Comparison of ENCODE assay signal across 1 cellular context in the genomic region with DNA sequence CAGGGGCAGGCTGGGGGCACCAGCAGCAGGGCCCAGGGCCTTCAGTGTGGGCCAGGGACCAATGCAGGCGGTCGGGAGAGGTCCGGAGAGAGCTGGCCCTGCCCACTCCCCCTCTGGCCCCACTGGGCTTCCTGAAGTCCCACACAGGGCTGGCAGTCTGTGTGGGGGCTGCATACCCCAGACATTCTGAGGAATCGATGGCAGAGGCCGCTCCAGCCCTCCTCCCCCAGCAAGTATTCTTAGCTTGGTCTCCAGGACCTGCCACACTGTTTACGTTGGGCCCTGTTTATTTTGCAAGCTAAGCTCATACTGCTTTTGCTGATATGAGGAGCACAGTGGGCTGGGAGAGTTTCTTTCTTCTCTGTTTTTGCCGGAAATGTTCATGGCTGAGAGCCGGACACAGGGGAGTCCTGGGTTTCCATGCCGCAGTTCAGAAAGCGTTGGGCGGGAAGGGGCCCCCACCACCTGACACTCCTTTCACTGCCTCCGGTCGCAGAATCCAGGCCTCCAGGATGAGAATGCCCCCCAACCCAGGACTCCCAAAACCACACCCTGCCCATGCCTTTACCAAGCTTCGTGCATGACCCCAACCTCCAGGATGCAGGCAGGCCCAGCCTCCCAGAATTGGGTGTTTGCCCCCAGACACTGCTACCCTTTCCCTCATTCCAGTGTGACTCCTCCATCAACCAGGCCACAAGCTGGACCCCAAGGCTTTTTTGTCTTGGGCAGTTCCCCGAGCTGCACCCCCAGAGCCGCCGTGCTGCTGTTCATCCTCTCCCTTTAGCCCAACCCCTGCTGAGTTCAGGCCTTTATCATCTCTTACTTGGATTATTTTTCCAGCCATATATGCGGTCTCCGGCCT.
TF ChIP-seq lines count a peak whose summit lies in the region.

No MANE protein-coding gene starts in this region.

TF ChIP-seq in HepG2, 621 proteins besides CTCF, POLR2A, EP300 and RAD21 (continued from another document and continues in another):
- TF ChIP-seq ZNF768 (CRISPR knock-in tag; IDR thresholded peaks at IDR 0.05), result 0 out of 2 replicates have a peak, but pooled peaks have one; percentile 10
- no peak for TF ChIP-seq NFE2L2 (IDR thresholded peaks at IDR 0.05; ENCODE audit: low read length)
- no peak for TF ChIP-seq ZKSCAN1 (IDR thresholded peaks at IDR 0.05; ENCODE audit: low read length)
- TF ChIP-seq CHD4 (IDR thresholded peaks at IDR 0.05; ENCODE audit: borderline replicate concordance, low read length), result no peak
- 0 out of 2 replicates have a peak, but pooled peaks have one; percentile 26 for TF ChIP-seq HNRNPL (IDR thresholded peaks at IDR 0.05; ENCODE audit: low read depth, low read length)
- no peak for TF ChIP-seq ZNF234 (CRISPR knock-in tag; conservative IDR thresholded peaks at IDR 0.05)
- TF ChIP-seq DPF2 (CRISPR knock-in tag; IDR thresholded peaks at IDR 0.05; ENCODE audit: borderline replicate concordance, low read depth), result no peak
- peak; percentile 57; the same call in 1 of the 2 replicates for TF ChIP-seq KDM5B (CRISPR knock-in tag; IDR thresholded peaks at IDR 0.05; ENCODE audit: borderline replicate concordance)
- TF ChIP-seq PAWR (CRISPR knock-in tag; IDR thresholded peaks at IDR 0.05; ENCODE audit: borderline replicate concordance), result no peak
- no peak for TF ChIP-seq ZNF720 (CRISPR knock-in tag; IDR thresholded peaks at IDR 0.05)
- TF ChIP-seq, protein P1, sequence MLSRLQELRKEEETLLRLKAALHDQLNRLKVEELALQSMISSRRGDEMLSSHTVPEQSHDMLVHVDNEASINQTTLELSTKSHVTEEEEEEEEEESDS (CRISPR knock-in tag; IDR thresholded peaks at IDR 0.05; ENCODE audit: borderline replicate concordance), result no peak
- TF ChIP-seq ZNF101 (CRISPR knock-in tag; IDR thresholded peaks at IDR 0.05; ENCODE audit: borderline replicate concordance, low read depth), result no peak
- TF ChIP-seq, protein P2, sequence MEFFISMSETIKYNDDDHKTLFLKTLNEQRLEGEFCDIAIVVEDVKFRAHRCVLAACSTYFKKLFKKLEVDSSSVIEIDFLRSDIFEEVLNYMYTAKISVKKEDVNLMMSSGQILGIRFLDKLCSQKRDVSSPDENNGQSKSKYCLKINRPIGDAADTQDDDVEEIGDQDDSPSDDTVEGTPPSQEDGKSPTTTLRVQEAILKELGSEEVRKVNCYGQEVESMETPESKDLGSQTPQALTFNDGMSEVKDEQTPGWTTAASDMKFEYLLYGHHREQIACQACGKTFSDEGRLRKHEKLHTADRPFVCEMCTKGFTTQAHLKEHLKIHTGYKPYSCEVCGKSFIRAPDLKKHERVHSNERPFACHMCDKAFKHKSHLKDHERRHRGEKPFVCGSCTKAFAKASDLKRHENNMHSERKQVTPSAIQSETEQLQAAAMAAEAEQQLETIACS (CRISPR knock-in tag; IDR thresholded peaks at IDR 0.05), result no peak
- TF ChIP-seq, protein P3, sequence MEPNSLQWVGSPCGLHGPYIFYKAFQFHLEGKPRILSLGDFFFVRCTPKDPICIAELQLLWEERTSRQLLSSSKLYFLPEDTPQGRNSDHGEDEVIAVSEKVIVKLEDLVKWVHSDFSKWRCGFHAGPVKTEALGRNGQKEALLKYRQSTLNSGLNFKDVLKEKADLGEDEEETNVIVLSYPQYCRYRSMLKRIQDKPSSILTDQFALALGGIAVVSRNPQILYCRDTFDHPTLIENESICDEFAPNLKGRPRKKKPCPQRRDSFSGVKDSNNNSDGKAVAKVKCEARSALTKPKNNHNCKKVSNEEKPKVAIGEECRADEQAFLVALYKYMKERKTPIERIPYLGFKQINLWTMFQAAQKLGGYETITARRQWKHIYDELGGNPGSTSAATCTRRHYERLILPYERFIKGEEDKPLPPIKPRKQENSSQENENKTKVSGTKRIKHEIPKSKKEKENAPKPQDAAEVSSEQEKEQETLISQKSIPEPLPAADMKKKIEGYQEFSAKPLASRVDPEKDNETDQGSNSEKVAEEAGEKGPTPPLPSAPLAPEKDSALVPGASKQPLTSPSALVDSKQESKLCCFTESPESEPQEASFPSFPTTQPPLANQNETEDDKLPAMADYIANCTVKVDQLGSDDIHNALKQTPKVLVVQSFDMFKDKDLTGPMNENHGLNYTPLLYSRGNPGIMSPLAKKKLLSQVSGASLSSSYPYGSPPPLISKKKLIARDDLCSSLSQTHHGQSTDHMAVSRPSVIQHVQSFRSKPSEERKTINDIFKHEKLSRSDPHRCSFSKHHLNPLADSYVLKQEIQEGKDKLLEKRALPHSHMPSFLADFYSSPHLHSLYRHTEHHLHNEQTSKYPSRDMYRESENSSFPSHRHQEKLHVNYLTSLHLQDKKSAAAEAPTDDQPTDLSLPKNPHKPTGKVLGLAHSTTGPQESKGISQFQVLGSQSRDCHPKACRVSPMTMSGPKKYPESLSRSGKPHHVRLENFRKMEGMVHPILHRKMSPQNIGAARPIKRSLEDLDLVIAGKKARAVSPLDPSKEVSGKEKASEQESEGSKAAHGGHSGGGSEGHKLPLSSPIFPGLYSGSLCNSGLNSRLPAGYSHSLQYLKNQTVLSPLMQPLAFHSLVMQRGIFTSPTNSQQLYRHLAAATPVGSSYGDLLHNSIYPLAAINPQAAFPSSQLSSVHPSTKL (CRISPR knock-in tag; IDR thresholded peaks at IDR 0.05), result 0 out of 2 replicates have a peak, but pooled peaks have one; percentile 16
- TF ChIP-seq PHB2 (IDR thresholded peaks at IDR 0.05; ENCODE audit: partially characterized antibody), result no peak
- TF ChIP-seq, protein P4, sequence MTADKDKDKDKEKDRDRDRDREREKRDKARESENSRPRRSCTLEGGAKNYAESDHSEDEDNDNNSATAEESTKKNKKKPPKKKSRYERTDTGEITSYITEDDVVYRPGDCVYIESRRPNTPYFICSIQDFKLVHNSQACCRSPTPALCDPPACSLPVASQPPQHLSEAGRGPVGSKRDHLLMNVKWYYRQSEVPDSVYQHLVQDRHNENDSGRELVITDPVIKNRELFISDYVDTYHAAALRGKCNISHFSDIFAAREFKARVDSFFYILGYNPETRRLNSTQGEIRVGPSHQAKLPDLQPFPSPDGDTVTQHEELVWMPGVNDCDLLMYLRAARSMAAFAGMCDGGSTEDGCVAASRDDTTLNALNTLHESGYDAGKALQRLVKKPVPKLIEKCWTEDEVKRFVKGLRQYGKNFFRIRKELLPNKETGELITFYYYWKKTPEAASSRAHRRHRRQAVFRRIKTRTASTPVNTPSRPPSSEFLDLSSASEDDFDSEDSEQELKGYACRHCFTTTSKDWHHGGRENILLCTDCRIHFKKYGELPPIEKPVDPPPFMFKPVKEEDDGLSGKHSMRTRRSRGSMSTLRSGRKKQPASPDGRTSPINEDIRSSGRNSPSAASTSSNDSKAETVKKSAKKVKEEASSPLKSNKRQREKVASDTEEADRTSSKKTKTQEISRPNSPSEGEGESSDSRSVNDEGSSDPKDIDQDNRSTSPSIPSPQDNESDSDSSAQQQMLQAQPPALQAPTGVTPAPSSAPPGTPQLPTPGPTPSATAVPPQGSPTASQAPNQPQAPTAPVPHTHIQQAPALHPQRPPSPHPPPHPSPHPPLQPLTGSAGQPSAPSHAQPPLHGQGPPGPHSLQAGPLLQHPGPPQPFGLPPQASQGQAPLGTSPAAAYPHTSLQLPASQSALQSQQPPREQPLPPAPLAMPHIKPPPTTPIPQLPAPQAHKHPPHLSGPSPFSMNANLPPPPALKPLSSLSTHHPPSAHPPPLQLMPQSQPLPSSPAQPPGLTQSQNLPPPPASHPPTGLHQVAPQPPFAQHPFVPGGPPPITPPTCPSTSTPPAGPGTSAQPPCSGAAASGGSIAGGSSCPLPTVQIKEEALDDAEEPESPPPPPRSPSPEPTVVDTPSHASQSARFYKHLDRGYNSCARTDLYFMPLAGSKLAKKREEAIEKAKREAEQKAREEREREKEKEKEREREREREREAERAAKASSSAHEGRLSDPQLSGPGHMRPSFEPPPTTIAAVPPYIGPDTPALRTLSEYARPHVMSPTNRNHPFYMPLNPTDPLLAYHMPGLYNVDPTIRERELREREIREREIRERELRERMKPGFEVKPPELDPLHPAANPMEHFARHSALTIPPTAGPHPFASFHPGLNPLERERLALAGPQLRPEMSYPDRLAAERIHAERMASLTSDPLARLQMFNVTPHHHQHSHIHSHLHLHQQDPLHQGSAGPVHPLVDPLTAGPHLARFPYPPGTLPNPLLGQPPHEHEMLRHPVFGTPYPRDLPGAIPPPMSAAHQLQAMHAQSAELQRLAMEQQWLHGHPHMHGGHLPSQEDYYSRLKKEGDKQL (CRISPR knock-in tag; IDR thresholded peaks at IDR 0.05; ENCODE audit: low read depth), result no peak
- TF ChIP-seq ZNF564 (CRISPR knock-in tag; IDR thresholded peaks at IDR 0.05), result no peak
- TF ChIP-seq, protein P5, sequence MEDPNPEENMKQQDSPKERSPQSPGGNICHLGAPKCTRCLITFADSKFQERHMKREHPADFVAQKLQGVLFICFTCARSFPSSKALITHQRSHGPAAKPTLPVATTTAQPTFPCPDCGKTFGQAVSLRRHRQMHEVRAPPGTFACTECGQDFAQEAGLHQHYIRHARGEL (CRISPR knock-in tag; IDR thresholded peaks at IDR 0.05), result no peak
- TF ChIP-seq, protein P6, sequence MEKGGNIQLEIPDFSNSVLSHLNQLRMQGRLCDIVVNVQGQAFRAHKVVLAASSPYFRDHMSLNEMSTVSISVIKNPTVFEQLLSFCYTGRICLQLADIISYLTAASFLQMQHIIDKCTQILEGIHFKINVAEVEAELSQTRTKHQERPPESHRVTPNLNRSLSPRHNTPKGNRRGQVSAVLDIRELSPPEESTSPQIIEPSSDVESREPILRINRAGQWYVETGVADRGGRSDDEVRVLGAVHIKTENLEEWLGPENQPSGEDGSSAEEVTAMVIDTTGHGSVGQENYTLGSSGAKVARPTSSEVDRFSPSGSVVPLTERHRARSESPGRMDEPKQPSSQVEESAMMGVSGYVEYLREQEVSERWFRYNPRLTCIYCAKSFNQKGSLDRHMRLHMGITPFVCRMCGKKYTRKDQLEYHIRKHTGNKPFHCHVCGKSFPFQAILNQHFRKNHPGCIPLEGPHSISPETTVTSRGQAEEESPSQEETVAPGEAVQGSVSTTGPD (CRISPR knock-in tag; IDR thresholded peaks at IDR 0.05), result no peak
- TF ChIP-seq ZNF17 (CRISPR knock-in tag; IDR thresholded peaks at IDR 0.05), result no peak
- TF ChIP-seq, protein P7, sequence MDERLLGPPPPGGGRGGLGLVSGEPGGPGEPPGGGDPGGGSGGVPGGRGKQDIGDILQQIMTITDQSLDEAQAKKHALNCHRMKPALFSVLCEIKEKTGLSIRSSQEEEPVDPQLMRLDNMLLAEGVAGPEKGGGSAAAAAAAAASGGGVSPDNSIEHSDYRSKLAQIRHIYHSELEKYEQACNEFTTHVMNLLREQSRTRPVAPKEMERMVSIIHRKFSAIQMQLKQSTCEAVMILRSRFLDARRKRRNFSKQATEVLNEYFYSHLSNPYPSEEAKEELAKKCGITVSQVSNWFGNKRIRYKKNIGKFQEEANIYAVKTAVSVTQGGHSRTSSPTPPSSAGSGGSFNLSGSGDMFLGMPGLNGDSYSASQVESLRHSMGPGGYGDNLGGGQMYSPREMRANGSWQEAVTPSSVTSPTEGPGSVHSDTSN (CRISPR knock-in tag; IDR thresholded peaks at IDR 0.05), result no peak
- no peak for TF ChIP-seq ARNT2 (CRISPR knock-in tag; IDR thresholded peaks at IDR 0.05; ENCODE audit: low read depth)
- no peak for TF ChIP-seq ISL2 (CRISPR knock-in tag; IDR thresholded peaks at IDR 0.05)
- TF ChIP-seq IRF2 (CRISPR knock-in tag; IDR thresholded peaks at IDR 0.05), result no peak
- no peak for TF ChIP-seq JUND (CRISPR knock-in tag; IDR thresholded peaks at IDR 0.05)
- TF ChIP-seq, protein P8, sequence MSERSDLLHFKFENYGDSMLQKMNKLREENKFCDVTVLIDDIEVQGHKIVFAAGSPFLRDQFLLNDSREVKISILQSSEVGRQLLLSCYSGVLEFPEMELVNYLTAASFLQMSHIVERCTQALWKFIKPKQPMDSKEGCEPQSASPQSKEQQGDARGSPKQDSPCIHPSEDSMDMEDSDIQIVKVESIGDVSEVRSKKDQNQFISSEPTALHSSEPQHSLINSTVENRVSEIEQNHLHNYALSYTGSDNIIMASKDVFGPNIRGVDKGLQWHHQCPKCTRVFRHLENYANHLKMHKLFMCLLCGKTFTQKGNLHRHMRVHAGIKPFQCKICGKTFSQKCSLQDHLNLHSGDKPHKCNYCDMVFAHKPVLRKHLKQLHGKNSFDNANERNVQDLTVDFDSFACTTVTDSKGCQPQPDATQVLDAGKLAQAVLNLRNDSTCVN (CRISPR knock-in tag; IDR thresholded peaks at IDR 0.05; ENCODE audit: borderline replicate concordance), result no peak
- TF ChIP-seq, protein P9, sequence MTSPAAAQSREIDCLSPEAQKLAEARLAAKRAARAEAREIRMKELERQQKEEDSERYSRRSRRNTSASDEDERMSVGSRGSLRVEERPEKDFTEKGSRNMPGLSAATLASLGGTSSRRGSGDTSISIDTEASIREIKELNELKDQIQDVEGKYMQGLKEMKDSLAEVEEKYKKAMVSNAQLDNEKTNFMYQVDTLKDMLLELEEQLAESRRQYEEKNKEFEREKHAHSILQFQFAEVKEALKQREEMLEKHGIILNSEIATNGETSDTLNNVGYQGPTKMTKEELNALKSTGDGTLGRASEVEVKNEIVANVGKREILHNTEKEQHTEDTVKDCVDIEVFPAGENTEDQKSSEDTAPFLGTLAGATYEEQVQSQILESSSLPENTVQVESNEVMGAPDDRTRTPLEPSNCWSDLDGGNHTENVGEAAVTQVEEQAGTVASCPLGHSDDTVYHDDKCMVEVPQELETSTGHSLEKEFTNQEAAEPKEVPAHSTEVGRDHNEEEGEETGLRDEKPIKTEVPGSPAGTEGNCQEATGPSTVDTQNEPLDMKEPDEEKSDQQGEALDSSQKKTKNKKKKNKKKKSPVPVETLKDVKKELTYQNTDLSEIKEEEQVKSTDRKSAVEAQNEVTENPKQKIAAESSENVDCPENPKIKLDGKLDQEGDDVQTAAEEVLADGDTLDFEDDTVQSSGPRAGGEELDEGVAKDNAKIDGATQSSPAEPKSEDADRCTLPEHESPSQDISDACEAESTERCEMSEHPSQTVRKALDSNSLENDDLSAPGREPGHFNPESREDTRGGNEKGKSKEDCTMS (CRISPR knock-in tag; conservative IDR thresholded peaks at IDR 0.05), result no peak
- TF ChIP-seq BHLHE40 (IDR thresholded peaks at IDR 0.05; ENCODE audit: low read length), result no peak
- TF ChIP-seq SMARCC2 (IDR thresholded peaks at IDR 0.05), result no peak
